In genomic region chr18:49959176-49959575, GRCh38 we compare ENCODE assay signal across 13 cellular contexts.
DNase-seq lines count a peak whose midpoint lies in the region; ATAC-seq and TF ChIP-seq lines count a peak whose summit lies in the region.
"Had no signal": no experiment of that assay in that cellular context is flagged by ENCODE, and none has a peak within 500 bp of the region (broad histone marks: within the 10 kb centered on the region; RNA-seq: fewer than 3 reads in every experiment).

No MANE protein-coding gene starts in this region.

- no peak overlapping the region for H3K27ac Mint-ChIP-seq in activated T-cell treated with anti-CD3 and anti-CD28 coated beads, Interleukin-2, amount 50 U/mL, for 24 hours
- H3K27ac Mint-ChIP-seq: activated B cell treated with CpG ODN at 0.5 μM for 24 hours had no signal

- H3K4me3 ChIP-seq in transverse colon, result no peak overlapping the region
- H3K4me3 ChIP-seq: ascending aorta, uterus had no signal

- H3K27me3 ChIP-seq in transverse colon, result no peaks in the 10 kb centered on the region
- H3K27me3 ChIP-seq: ascending aorta, uterus had no signal

- DNase-seq in activated T-cell treated with anti-CD3 and anti-CD28 coated beads, Interleukin-2, amount 50 U/mL, for 4 hours, result no peak
- DNase-seq in activated T-cell treated with anti-CD3 and anti-CD28 coated beads, Interleukin-2, amount 50 U/mL, for 24 hours, result no peak
- peak; percentile 1 for DNase-seq in stimulated activated CD8-positive, alpha-beta memory T cell treated with anti-CD3 and anti-CD28 coated beads, Interleukin-4, amount 100 ng/mL, for 24 hours (ENCODE audit: low read depth)
- no peak for DNase-seq in NCI-H2196 (lab: John Stamatoyannopoulos, UW; ENCODE audit: unreplicated experiment)
- no peak for DNase-seq in NCI-H146 (lab: John Stamatoyannopoulos, UW)
- DNase-seq in transverse colon, result no peak
- DNase-seq: activated B cell treated with CpG ODN at 0.5 μM for 24 hours, NCI-H524 treated with DMSO at 0.1 percent for 48 hours, SHP77, uterus had no signal

- TF ChIP-seq CTCF in transverse colon (IDR thresholded peaks at IDR 0.05), result no peak

- ATAC-seq in activated T-cell treated with anti-CD3 and anti-CD28 coated beads, Interleukin-2, amount 50 U/mL, for 4 hours, result peak; percentile 38 to 67
- peak; percentile 78 for ATAC-seq in GM21423 (IDR thresholded peaks at IDR 0.05; ENCODE audit: unreplicated experiment)
- peak; percentile 71 for ATAC-seq in HG03432 (IDR thresholded peaks at IDR 0.05; ENCODE audit: unreplicated experiment)

- H3K36me3 ChIP-seq in transverse colon, result no peaks in the 10 kb centered on the region
- H3K36me3 ChIP-seq: ascending aorta, uterus had no signal

- no peaks in the 10 kb centered on the region for H3K9me3 ChIP-seq in transverse colon
- H3K9me3 ChIP-seq: ascending aorta, uterus had no signal

- H3K9me3 Mint-ChIP-seq in activated T-cell treated with anti-CD3 and anti-CD28 coated beads, Interleukin-2, amount 50 U/mL, for 4 hours, result no peaks in the 10 kb centered on the region
- no peaks in the 10 kb centered on the region for H3K9me3 Mint-ChIP-seq in activated T-cell treated with anti-CD3 and anti-CD28 coated beads, Interleukin-2, amount 50 U/mL, for 24 hours
- H3K9me3 Mint-ChIP-seq: activated B cell treated with CpG ODN at 0.5 μM for 24 hours had no signal

- H3K4me1 ChIP-seq in transverse colon, result peaks cover 0 to 17% (median 10%) of the 10 kb centered on the region in 4 donors
- H3K4me1 ChIP-seq: ascending aorta, uterus had no signal

- 62 to 85% methylated on average over 4 to 5 of the region's 5 CpGs for WGBS in transverse colon (ENCODE audit: low coverage in 1 of 2), 2 donors

- intact Hi-C loops in transverse colon (cut with DNase I; ENCODE audit: low total_unique reads), result no loop called here

- no peak overlapping the region for H3K27ac ChIP-seq in transverse colon
- H3K27ac ChIP-seq: ascending aorta, uterus had no signal

- TF ChIP-seq POLR2A in transverse colon (IDR thresholded peaks at IDR 0.05), result no peak

- in situ Hi-C loops in transverse colon (cut with MboI; ENCODE audit: low pct_ligation_motif_present in 1 of 4, low pct_unique_long_range_greater_than_20kb in 1 of 4, low sequenced_read_pairs in 3 of 4), result no loop called here

- H3K36me3 Mint-ChIP-seq in activated T-cell treated with anti-CD3 and anti-CD28 coated beads, Interleukin-2, amount 50 U/mL, for 4 hours (ENCODE audit: insufficient read depth), result no peaks in the 10 kb centered on the region
- H3K36me3 Mint-ChIP-seq in activated T-cell treated with anti-CD3 and anti-CD28 coated beads, Interleukin-2, amount 50 U/mL, for 24 hours (ENCODE audit: low read depth), result no peaks in the 10 kb centered on the region

- H3K27me3 Mint-ChIP-seq in activated T-cell treated with anti-CD3 and anti-CD28 coated beads, Interleukin-2, amount 50 U/mL, for 4 hours (ENCODE audit: low read depth), result peaks cover 13% of the 10 kb centered on the region
- H3K27me3 Mint-ChIP-seq in activated T-cell treated with anti-CD3 and anti-CD28 coated beads, Interleukin-2, amount 50 U/mL, for 24 hours, result peaks cover 15% of the 10 kb centered on the region

- no peak overlapping the region for H3K4me3 Mint-ChIP-seq in activated T-cell treated with anti-CD3 and anti-CD28 coated beads, Interleukin-2, amount 50 U/mL, for 4 hours
- no peak overlapping the region for H3K4me3 Mint-ChIP-seq in activated T-cell treated with anti-CD3 and anti-CD28 coated beads, Interleukin-2, amount 50 U/mL, for 24 hours
- H3K4me3 Mint-ChIP-seq: activated B cell treated with CpG ODN at 0.5 μM for 24 hours had no signal

- no peak for TF ChIP-seq EP300 in transverse colon (IDR thresholded peaks at IDR 0.05; ENCODE audit: low read depth)

- H3K4me1 Mint-ChIP-seq in activated T-cell treated with anti-CD3 and anti-CD28 coated beads, Interleukin-2, amount 50 U/mL, for 4 hours (ENCODE audit: low read depth), result peaks cover 20% of the 10 kb centered on the region
- H3K4me1 Mint-ChIP-seq in activated T-cell treated with anti-CD3 and anti-CD28 coated beads, Interleukin-2, amount 50 U/mL, for 24 hours (ENCODE audit: low read depth), result peaks cover 40% of the 10 kb centered on the region
- H3K4me1 Mint-ChIP-seq: activated B cell treated with CpG ODN at 0.5 μM for 24 hours had no signal
